ENCODE assay signal across 1 cellular context in genomic region chr20:49188101-49188784, GRCh38.
TF ChIP-seq lines count a peak whose summit lies in the region.

Gene STAU1 (minus strand): TSS chr20:49188334. CDS start chr20:49166201, 22,133 bp downstream.

TF ChIP-seq in HepG2, 621 proteins besides CTCF, POLR2A, EP300 and RAD21 (continued from another document and continues in another):
- TF ChIP-seq ZNF704 (CRISPR knock-in tag; IDR thresholded peaks at IDR 0.05; ENCODE audit: borderline replicate concordance) (no peak), MYNN (CRISPR knock-in tag; IDR thresholded peaks at IDR 0.05; ENCODE audit: low read depth) (0 out of 2 replicates have a peak, but pooled peaks have one; percentile 79), MYPOP (CRISPR knock-in tag; IDR thresholded peaks at IDR 0.05) (peak; percentile 95), ZBTB10 (CRISPR knock-in tag; IDR thresholded peaks at IDR 0.05; ENCODE audit: borderline replicate concordance) (no peak; the same call in 1 of the 2 replicates), TP53 (CRISPR knock-in tag; conservative IDR thresholded peaks at IDR 0.05) (no peak), ZNF451 (CRISPR knock-in tag; IDR thresholded peaks at IDR 0.05) (peak; percentile 82; the same call in 1 of the 2 replicates), ZSCAN5A (CRISPR knock-in tag; IDR thresholded peaks at IDR 0.05; ENCODE audit: borderline replicate concordance) (peak; percentile 62; the same call in 1 of the 2 replicates), ZNF460 (CRISPR knock-in tag; IDR thresholded peaks at IDR 0.05; ENCODE audit: borderline replicate concordance) (no peak; the same call in 1 of the 2 replicates), MIER3 (CRISPR knock-in tag; IDR thresholded peaks at IDR 0.05; ENCODE audit: borderline replicate concordance) (peak; percentile 96), PHF21A (CRISPR knock-in tag; IDR thresholded peaks at IDR 0.05) (no peak), CHD2 (IDR thresholded peaks at IDR 0.05; ENCODE audit: low read depth, low read length) (peak; percentile 67), ZNF549 (CRISPR knock-in tag; IDR thresholded peaks at IDR 0.05) (no peak), REL (CRISPR knock-in tag; conservative IDR thresholded peaks at IDR 0.05) (0 out of 2 replicates have a peak, but pooled peaks have one; percentile 69), ZNF546 (CRISPR knock-in tag; conservative IDR thresholded peaks at IDR 0.05) (0 out of 2 replicates have a peak, but pooled peaks have one; percentile 38), ZNF839 (CRISPR knock-in tag; IDR thresholded peaks at IDR 0.05; ENCODE audit: borderline replicate concordance) (peak; percentile 9; the same call in 1 of the 2 replicates), ZNF331 (CRISPR knock-in tag; IDR thresholded peaks at IDR 0.05) (peak; percentile 67), ZBED4 (CRISPR knock-in tag; IDR thresholded peaks at IDR 0.05; ENCODE audit: borderline replicate concordance) (peak; percentile 97), CAMTA2 (CRISPR knock-in tag; IDR thresholded peaks at IDR 0.05; ENCODE audit: borderline replicate concordance) (no peak), SRSF1 (optimal IDR thresholded peaks at IDR 0.05; ENCODE audit: low read depth, low read length) (no peak), SMARCE1 (IDR thresholded peaks at IDR 0.05; ENCODE audit: borderline replicate concordance) (no peak), KDM1A (CRISPR knock-in tag; IDR thresholded peaks at IDR 0.05) (no peak), POLR2AphosphoS5 (IDR thresholded peaks at IDR 0.05; ENCODE audit: low read depth, low read length) (peak; percentile 67), ZNF10 (CRISPR knock-in tag; IDR thresholded peaks at IDR 0.05; ENCODE audit: borderline replicate concordance, low read depth) (no peak), ZNF841 (CRISPR knock-in tag; IDR thresholded peaks at IDR 0.05; ENCODE audit: borderline replicate concordance) (no peak), BRD4 (CRISPR knock-in tag; IDR thresholded peaks at IDR 0.05) (peak; percentile 27), ZNF550 (CRISPR knock-in tag; IDR thresholded peaks at IDR 0.05; ENCODE audit: borderline replicate concordance) (no peak), ARHGAP35 (CRISPR knock-in tag; IDR thresholded peaks at IDR 0.05; ENCODE audit: borderline replicate concordance) (peak; percentile 40), ZNF678 (CRISPR knock-in tag; IDR thresholded peaks at IDR 0.05) (peak; percentile 77; the same call in 1 of the 2 replicates), NRL (CRISPR knock-in tag; IDR thresholded peaks at IDR 0.05; ENCODE audit: borderline replicate concordance) (no peak; the same call in 1 of the 2 replicates), NCOR1 (IDR thresholded peaks at IDR 0.05; ENCODE audit: borderline replicate concordance, low read length) (peak; percentile 47; the same call in 1 of the 2 replicates), ZNF556 (CRISPR knock-in tag; IDR thresholded peaks at IDR 0.05; ENCODE audit: borderline replicate concordance) (peak; percentile 80; the same call in 1 of the 2 replicates), GTF2F1 (IDR thresholded peaks at IDR 0.05; ENCODE audit: low read length) (0 out of 2 replicates have a peak, but pooled peaks have one; percentile 42), ZC3H4 (CRISPR knock-in tag; IDR thresholded peaks at IDR 0.05; ENCODE audit: borderline replicate concordance) (no peak), MEF2D (CRISPR knock-in tag; IDR thresholded peaks at IDR 0.05) (peak; percentile 63; the same call in 1 of the 2 replicates), ATF2 (CRISPR knock-in tag; IDR thresholded peaks at IDR 0.05) (peak; percentile 91), TFDP2 (CRISPR knock-in tag; IDR thresholded peaks at IDR 0.05) (peak; percentile 97), ZNF543 (CRISPR knock-in tag; IDR thresholded peaks at IDR 0.05) (peak; percentile 57; the same call in 1 of the 2 replicates), MYC (CRISPR knock-in tag; IDR thresholded peaks at IDR 0.05; ENCODE audit: borderline replicate concordance) (peak; percentile 70), ZFP91 (CRISPR knock-in tag; IDR thresholded peaks at IDR 0.05; ENCODE audit: borderline replicate concordance) (peak; percentile 71), KAT2B (IDR thresholded peaks at IDR 0.05; ENCODE audit: borderline replicate concordance, low read depth, low read length) (no peak), ZNF530 (CRISPR knock-in tag; IDR thresholded peaks at IDR 0.05; ENCODE audit: low read depth) (no peak), DMTF1 (CRISPR knock-in tag; IDR thresholded peaks at IDR 0.05) (no peak), TARDBP (CRISPR knock-in tag; IDR thresholded peaks at IDR 0.05) (peak; percentile 96), SP2 (CRISPR knock-in tag; IDR thresholded peaks at IDR 0.05) (peak; percentile 45), SRSF9 (IDR thresholded peaks at IDR 0.05; ENCODE audit: borderline replicate concordance, insufficient read depth, low read depth, low read length, poor library complexity, severe bottlenecking) (no peak), MATR3 (CRISPR knock-in tag; IDR thresholded peaks at IDR 0.05) (no peak), ZFP90 (CRISPR knock-in tag; IDR thresholded peaks at IDR 0.05; ENCODE audit: borderline replicate concordance) (no peak; the same call in 1 of the 2 replicates), ZBTB7A (CRISPR knock-in tag; IDR thresholded peaks at IDR 0.05) (no peak), SETDB1 (CRISPR knock-in tag; IDR thresholded peaks at IDR 0.05; ENCODE audit: borderline replicate concordance) (no peak), KDM5B (CRISPR knock-in tag; IDR thresholded peaks at IDR 0.05; ENCODE audit: borderline replicate concordance) (peak; percentile 65; the same call in 1 of the 2 replicates)
